ENCODE assay signal across 11 cellular contexts in the genomic region with DNA sequence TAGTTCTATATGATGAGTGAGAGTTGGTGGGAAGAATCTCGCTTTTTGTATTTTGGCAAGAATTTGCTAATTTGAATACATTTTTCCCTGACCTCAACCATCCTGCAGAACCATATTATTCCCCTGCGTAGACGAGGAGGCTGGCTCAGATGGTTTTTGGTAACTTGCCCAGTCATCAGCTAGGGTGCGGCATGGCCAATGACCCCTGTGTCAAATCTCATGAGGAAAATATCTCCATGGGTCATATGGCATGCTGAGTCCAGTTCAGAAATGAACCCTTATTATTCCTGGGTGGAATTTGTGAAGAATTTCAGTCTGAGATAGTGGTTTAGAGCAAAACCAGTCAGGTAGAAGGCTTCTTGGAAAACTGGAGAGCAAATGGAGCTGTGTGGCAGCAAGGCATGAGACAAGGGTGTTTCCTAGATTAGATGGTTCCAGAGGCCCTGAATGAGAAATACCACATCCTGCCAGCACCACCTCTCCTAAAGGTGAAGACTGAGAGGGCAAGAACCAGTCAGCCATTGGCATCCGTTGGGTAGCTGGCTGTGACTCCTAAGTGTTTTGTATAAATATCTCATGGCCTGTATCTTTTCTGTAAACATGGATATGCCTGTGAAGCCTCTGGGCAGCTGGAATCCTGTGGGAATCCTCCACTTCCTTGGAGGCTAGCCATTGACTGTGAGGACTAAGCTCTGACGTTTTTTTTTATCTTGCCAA. TPM values are rescaled to one million over a fixed set of nuclear protein-coding genes. Genes with fewer than 3 reads are reported as not detected.
DNase-seq lines count a peak whose midpoint lies in the region; ATAC-seq and TF ChIP-seq lines count a peak whose summit lies in the region.
"Had no signal": no experiment of that assay in that cellular context is flagged by ENCODE, and none has a peak within 500 bp of the region (broad histone marks: within the 10 kb centered on the region; RNA-seq: fewer than 3 reads in every experiment).

No MANE protein-coding gene starts in this region.

- no peak overlapping the region for H3K14ac ChIP-seq in H9 (ENCODE audit: insufficient read depth, low read length)

- POLR2A ChIA-PET in CD8-positive, alpha-beta T cell (lab: Charles Lee), result no interaction called here

- no peak overlapping the region for H2AFZ ChIP-seq in H9 (ENCODE audit: low read length)

- H3K27me3 Mint-ChIP-seq in CD8-positive, alpha-beta T cell (ENCODE audit: low read depth), result no peaks in the 10 kb centered on the region
- no peaks in the 10 kb centered on the region for H3K27me3 Mint-ChIP-seq in H9 (ENCODE audit: low read depth)

- DNase-seq in CD8-positive, alpha-beta T cell, result no peak
- DNase-seq in M059J (ENCODE audit: low read depth) (peak; percentile 95), brain microvascular endothelial cell (peak; percentile 75), mucosa of descending colon (no peak), NCI-H2171 (lab: John Stamatoyannopoulos, UW) (no peak), H9 (no peak), left ventricle myocardium superior (no peak)
- DNase-seq: DMS53; effector CD8-positive, alpha-beta T cell; kidney had no signal

- intact Hi-C loops in CD8-positive, alpha-beta T cell (cut with DNase I, micrococcal nuclease), result no loop called here
- intact Hi-C loops in mucosa of descending colon (cut with DNase I, micrococcal nuclease) (no loop called here), left ventricle myocardium superior (cut with micrococcal nuclease) (no loop called here)

- H3K23ac ChIP-seq in H9 (ENCODE audit: insufficient read length, low read depth, low read length), result no peak overlapping the region

- no peak overlapping the region for H3K56ac ChIP-seq in H9 (ENCODE audit: insufficient read length, low read depth, low read length)

- no peak overlapping the region for H2BK12ac ChIP-seq in H9 (ENCODE audit: insufficient read length, low read depth, low read length)

- peaks cover 47% of the 10 kb centered on the region for H3K4me1 ChIP-seq in CD8-positive, alpha-beta T cell (ENCODE audit: insufficient read depth, low read length)
- peaks cover 41% of the 10 kb centered on the region for H3K4me1 ChIP-seq in mucosa of descending colon (ENCODE audit: low read depth)
- H3K4me1 ChIP-seq in H9 (ENCODE audit: insufficient read depth, low read length), result peaks cover 9% of the 10 kb centered on the region; the same call in 1 of the 2 replicates

- CTCF ChIA-PET in CD8-positive, alpha-beta T cell (lab: Charles Lee), result interaction anchor here (0.6 to 3.2 kb wide), 3 partner anchors 15 to 45 kb away, joined by 4 to 17 read pairs (median 4); no protein-coding TSS in a partner anchor

- H2BK20ac ChIP-seq in H9 (ENCODE audit: low read depth, low read length, poor library complexity, severe bottlenecking), result no peak overlapping the region

- no peak overlapping the region for H3K9ac ChIP-seq in H9 (ENCODE audit: extremely low read depth, insufficient read length, low read length)

- no peak for ATAC-seq in CD8-positive, alpha-beta T cell
- ATAC-seq in mucosa of descending colon (peak; percentile 16), left ventricle myocardium superior (no peak), GM18517 (IDR thresholded peaks at IDR 0.05; ENCODE audit: unreplicated experiment) (no peak)

- H3K4me3 Mint-ChIP-seq in CD8-positive, alpha-beta T cell, result no peak overlapping the region
- H3K4me3 Mint-ChIP-seq in H9, result no peak overlapping the region

- no peak for TF ChIP-seq CTCF in CD8-positive, alpha-beta T cell (IDR thresholded peaks at IDR 0.05)
- TF ChIP-seq CTCF in brain microvascular endothelial cell (IDR thresholded peaks at IDR 0.05; ENCODE audit: low read depth, low read length, missing control alignments), result no peak
- no peak for TF ChIP-seq CTCF in mucosa of descending colon (IDR thresholded peaks at IDR 0.05)
- TF ChIP-seq CTCF in H9 (conservative IDR thresholded peaks at IDR 0.05), result no peak

- no peaks in the 10 kb centered on the region for H3K36me3 Mint-ChIP-seq in CD8-positive, alpha-beta T cell
- peaks cover 0 to 18% (median 0%) of the 10 kb centered on the region in 3 experiments; a peak in 3 of 7 replicates for H3K36me3 Mint-ChIP-seq in H9 (ENCODE audit: insufficient read depth in 1 of 3, low read depth in 3 of 3)

- H3K36me3 ChIP-seq in CD8-positive, alpha-beta T cell (ENCODE audit: insufficient read depth, low read length), result no peaks in the 10 kb centered on the region
- H3K36me3 ChIP-seq in brain microvascular endothelial cell (replicated peaks) (no peaks in the 10 kb centered on the region), mucosa of descending colon (ENCODE audit: low read depth) (no peaks in the 10 kb centered on the region)

- H3T11ph ChIP-seq in H9 (ENCODE audit: low read length), result no peak overlapping the region

- H2AK5ac ChIP-seq in H9 (ENCODE audit: insufficient read length, low read length), result no peak overlapping the region

- H3K23me2 ChIP-seq in H9 (ENCODE audit: insufficient read length, low read depth, low read length, poor library complexity, severe bottlenecking), result no peaks in the 10 kb centered on the region

- no peak overlapping the region for H2BK120ac ChIP-seq in H9 (ENCODE audit: low read depth, low read length, poor library complexity, severe bottlenecking)

- no peaks in the 10 kb centered on the region for H4K20me1 ChIP-seq in H9 (ENCODE audit: control insufficient read depth, insufficient read depth, insufficient read length)

- no peaks in the 10 kb centered on the region for H3K79me1 ChIP-seq in H9 (ENCODE audit: insufficient read depth, low read depth, low read length, poor library complexity, severe bottlenecking)

- no peaks in the 10 kb centered on the region for H3K79me2 ChIP-seq in H9 (ENCODE audit: insufficient read depth, low read length)

- no peak overlapping the region for H2BK5ac ChIP-seq in H9 (ENCODE audit: insufficient read length, low read length)

- H3K27ac Mint-ChIP-seq in CD8-positive, alpha-beta T cell, result peak overlapping the region; percentile 14
- H3K27ac Mint-ChIP-seq in H9, result peak overlapping the region in 1 of 3 experiments; percentile 13; a peak in 1 of 7 replicates

- H4K8ac ChIP-seq in H9 (replicated peaks; ENCODE audit: insufficient read length, low read depth, low read length), result no peak overlapping the region

- H3K27ac ChIP-seq in CD8-positive, alpha-beta T cell (ENCODE audit: low read depth, low read length), result no peak overlapping the region
- H3K27ac ChIP-seq in brain microvascular endothelial cell, result peak overlapping the region; percentile 72
- H3K27ac ChIP-seq in H9 (ENCODE audit: insufficient read length, low read depth, low read length), result no peak overlapping the region

- H4K5ac ChIP-seq in H9 (ENCODE audit: insufficient read length, low read depth, low read length), result no peak overlapping the region

- H3K4me3 ChIP-seq in CD8-positive, alpha-beta T cell (ENCODE audit: low read depth, low read length), result no peak overlapping the region
- no peak overlapping the region for H3K4me3 ChIP-seq in brain microvascular endothelial cell (ENCODE audit: low read depth, low read length)
- H3K4me3 ChIP-seq in mucosa of descending colon, result no peak overlapping the region

- no peak overlapping the region for H4K91ac ChIP-seq in H9 (ENCODE audit: insufficient read length, low read depth, low read length)

- no peaks in the 10 kb centered on the region for H3K9me3 Mint-ChIP-seq in CD8-positive, alpha-beta T cell
- H3K9me3 Mint-ChIP-seq in H9, result no peaks in the 10 kb centered on the region; a peak in 2 of 5 replicates

- WGBS in H9 (ENCODE audit: extremely low coverage, insufficient read length, low lambda C conversion rate), result no CpG with 5 or more reads among the region's 6 CpGs

- H3K18ac ChIP-seq in H9 (ENCODE audit: insufficient read length, low read depth, low read length), result no peak overlapping the region

- H3K4me2 ChIP-seq in H9 (ENCODE audit: insufficient read depth, insufficient read length, low read length), result no peak overlapping the region

- H3K9me3 ChIP-seq in CD8-positive, alpha-beta T cell (ENCODE audit: low read length), result no peaks in the 10 kb centered on the region
- H3K9me3 ChIP-seq in mucosa of descending colon (no peaks in the 10 kb centered on the region), H9 (ENCODE audit: control insufficient read depth, low read depth, low read length) (no peaks in the 10 kb centered on the region)

- no peak overlapping the region for H3K4ac ChIP-seq in H9 (ENCODE audit: low read depth, low read length)

- in situ Hi-C loops in brain microvascular endothelial cell (cut with HindIII; ENCODE audit: low pct_ligation_motif_present, low sequenced_read_pairs), result no loop called here

- no peak overlapping the region for H2BK15ac ChIP-seq in H9 (ENCODE audit: low read depth, low read length)

- H3K4me1 Mint-ChIP-seq in CD8-positive, alpha-beta T cell (ENCODE audit: low read depth), result peaks cover 51% of the 10 kb centered on the region
- peaks cover 43 to 48% of the 10 kb centered on the region in 2 experiments for H3K4me1 Mint-ChIP-seq in H9

- no peaks in the 10 kb centered on the region for H3K27me3 ChIP-seq in CD8-positive, alpha-beta T cell (ENCODE audit: insufficient read depth, low read length)
- no peaks in the 10 kb centered on the region for H3K27me3 ChIP-seq in brain microvascular endothelial cell (replicated peaks)
- H3K27me3 ChIP-seq in H9 (ENCODE audit: insufficient read depth, low read length), result no peaks in the 10 kb centered on the region

RNA-seq across cellular contexts. Expression of a gene that starts 5.8 kb away (rescaled TPM):
- total RNA-seq in CD8-positive, alpha-beta T cell, result 10 to 100 TPM; 87.4 to 90.2 TPM
- 11.7 and 21.1 TPM in 2 replicates for total RNA-seq in M059J (2014; rRNA removed; shearing (Covaris generic))
- total RNA-seq in mucosa of descending colon (10 to 100 TPM; 30.7 to 63.6 (median 51.0) TPM), H9 (2021) (34.2 and 36.4 TPM in 2 replicates), left ventricle myocardium superior (20.9 TPM)

RNA-seq across cellular contexts. Expression of a gene that starts 47.9 kb away (rescaled TPM):
- not detected for total RNA-seq in CD8-positive, alpha-beta T cell
- 0.25 and 0.62 TPM in 2 replicates for total RNA-seq in M059J (2014; rRNA removed; shearing (Covaris generic))
- total RNA-seq in mucosa of descending colon (not detected), H9 (2021) (0.35 TPM in 1 of 2 replicates, not detected in the other), left ventricle myocardium superior (not detected)

RNA-seq across cellular contexts. Expression of a gene that starts 54.4 kb away (rescaled TPM):
- not detected for total RNA-seq in CD8-positive, alpha-beta T cell
- total RNA-seq in M059J (2014; rRNA removed; shearing (Covaris generic)), result 0.59 TPM in 1 of 2 replicates, not detected in the other
- under 1 TPM in 1 of 3 donors, not detected in 2; 0.31 TPM for total RNA-seq in mucosa of descending colon
- total RNA-seq in H9 (2021), result not detected in 2 replicates
- total RNA-seq in left ventricle myocardium superior, result not detected

Comparison
In these comparisons a context has a peak if more than half of its experiments do, and no peak if none do; other contexts are left out.
1. DNase-seq: peak in M059J (single experiment) and brain microvascular endothelial cell (single experiment); none in CD8-positive, alpha-beta T cell (0 of 7), mucosa of descending colon (0 of 3), NCI-H2171 (single experiment), H9 (single experiment) and left ventricle myocardium superior (single experiment).